ENCODE assay signal across 8 cellular contexts in the genomic region with DNA sequence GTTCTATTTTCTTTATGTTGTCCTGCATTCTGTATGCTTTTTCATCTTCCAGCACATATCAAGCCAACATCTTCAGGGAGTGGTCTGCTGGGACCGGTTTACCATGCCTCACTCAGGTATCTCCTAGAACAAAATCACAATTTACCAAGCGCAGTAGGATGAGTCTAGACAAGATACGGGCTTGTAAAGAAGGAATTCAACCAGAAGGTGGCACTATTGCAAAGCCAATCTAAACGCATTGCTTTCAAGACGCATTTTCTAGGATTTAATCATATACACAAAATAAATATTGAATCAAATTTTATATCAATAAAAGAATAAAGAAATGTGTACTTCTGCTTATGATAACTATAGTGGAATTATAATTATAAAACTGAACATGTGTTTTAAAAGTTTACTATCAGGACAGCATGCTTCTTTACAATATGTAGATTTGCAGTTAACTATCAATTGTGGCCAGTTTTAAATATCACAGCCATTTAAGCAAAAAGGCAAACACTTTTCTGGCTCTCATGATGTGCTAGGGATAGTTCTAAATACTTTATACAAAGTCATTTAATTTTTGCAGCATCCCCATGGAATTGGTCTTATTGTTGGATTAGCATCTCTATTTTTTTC. TPM values are rescaled to one million over a fixed set of nuclear protein-coding genes. Genes with fewer than 3 reads are reported as not detected.
DNase-seq lines count a peak whose midpoint lies in the region; ATAC-seq, FAIRE-seq and TF ChIP-seq lines count a peak whose summit lies in the region.

No MANE protein-coding gene starts in this region.

- peak; percentile 65 for ATAC-seq in GM18858 (IDR thresholded peaks at IDR 0.05; ENCODE audit: unreplicated experiment)
- peak; percentile 54 for ATAC-seq in HG03060 (IDR thresholded peaks at IDR 0.05; ENCODE audit: low read depth, unreplicated experiment)
- peak; percentile 66 for ATAC-seq in activated B cell treated with CpG ODN at 0.5 μM for 24 hours (ENCODE audit: low read depth)
- ATAC-seq in pancreas = peak in 3 of 4 donors; percentile 78 to 86 (median 80)

- no peaks in the 10 kb centered on the region for H3K9me3 Mint-ChIP-seq in activated B cell treated with CpG ODN at 0.5 μM for 24 hours

- TF ChIP-seq CTCF in activated B cell treated with CpG ODN at 0.5 μM for 24 hours (IDR thresholded peaks at IDR 0.05) = peak; percentile 43
- peak; percentile 39 to 58 (median 44) for TF ChIP-seq CTCF in pancreas (IDR thresholded peaks at IDR 0.05)

- POLR2A ChIA-PET in activated B cell treated with CpG ODN at 0.5 μM for 24 hours (lab: Charles Lee) = no interaction called here

- intact Hi-C loops in activated B cell treated with CpG ODN at 0.5 μM for 24 hours (cut with micrococcal nuclease) (loop anchor here (1.0 to 5.0 kb wide), 6 partner anchors 12 to 1903 kb away; no protein-coding TSS in a partner anchor), pancreas (cut with DNase I) (loop anchor here in 1 of 3 donors (10.0 kb wide), 1 partner anchor 274 kb away; no protein-coding TSS in a partner anchor)

- WGBS in pancreas, 2 donors = 0 to 1% methylated on average over 5 of the region's 5 CpGs

- peaks cover 9% of the 10 kb centered on the region for H3K4me1 Mint-ChIP-seq in activated B cell treated with CpG ODN at 0.5 μM for 24 hours

- peaks cover 7% of the 10 kb centered on the region for H3K27me3 Mint-ChIP-seq in activated B cell treated with CpG ODN at 0.5 μM for 24 hours

- no peak overlapping the region for H3K4me3 ChIP-seq in pancreas

- H3K27ac Mint-ChIP-seq in activated B cell treated with CpG ODN at 0.5 μM for 24 hours = no peak overlapping the region

- no peak overlapping the region for H3K27ac ChIP-seq in pancreas

- no peaks in the 10 kb centered on the region for H3K27me3 ChIP-seq in pancreas

- no peaks in the 10 kb centered on the region for H3K9me3 ChIP-seq in pancreas

- CTCF ChIA-PET in activated B cell treated with CpG ODN at 0.5 μM for 24 hours (lab: Charles Lee) = interaction anchor here (0.9 to 2.1 kb wide), 5 partner anchors 13 to 296 kb away, joined by 3 to 9 read pairs (median 7); no protein-coding TSS in a partner anchor

- H3K4me1 ChIP-seq in pancreas = no peaks in the 10 kb centered on the region

- DNase-seq in COLO829 (ENCODE audit: low spot score) (peak; percentile 76), NCI-H2196 treated with DMSO at 0.1 percent for 48 hours (lab: John Stamatoyannopoulos, UW; ENCODE audit: unreplicated experiment) (peak; percentile 8), activated B cell treated with CpG ODN at 0.5 μM for 24 hours (no peak), germinal center (ENCODE audit: low spot score) (peak; percentile 39), pancreas (no peak), HuH-7.5 (ENCODE audit: low spot score) (no peak)

- H3K36me3 Mint-ChIP-seq in activated B cell treated with CpG ODN at 0.5 μM for 24 hours (ENCODE audit: low read depth) = no peaks in the 10 kb centered on the region

- FAIRE-seq in pancreas (lab: Jason Lieb, UNC) = peak; percentile 96

- H3K4me3 Mint-ChIP-seq in activated B cell treated with CpG ODN at 0.5 μM for 24 hours = no peak overlapping the region

- no peaks in the 10 kb centered on the region for H3K36me3 ChIP-seq in pancreas

RNA-seq across cellular contexts. Expression of a gene that starts 16.1 kb away (rescaled TPM):
- total RNA-seq in activated B cell treated with CpG ODN at 0.5 μM for 24 hours (43.7 and 53.1 TPM in 2 replicates), pancreas (10 to 100 TPM; 12.5 to 22.3 (median 15.9) TPM)
- polyA plus RNA-seq in pancreas = 10 to 100 TPM in 1 of 2 donors, 1 to 10 TPM in 1; 9.5 to 20.5 TPM

Comparison
In these comparisons a context has a peak if more than half of its experiments do, and no peak if none do; other contexts are left out.
1. DNase-seq: peak in COLO829 (single experiment), NCI-H2196 treated with DMSO at 0.1 percent for 48 hours (single experiment) and germinal center (single experiment); none in activated B cell treated with CpG ODN at 0.5 μM for 24 hours (single experiment), pancreas (0 of 6) and HuH-7.5 (single experiment).
2. Peak in every context shown above with its lines, with median percentiles within 50 percentile points of each other: ATAC-seq.